Comparison of ENCODE assay signal across 1 cellular context in genomic region chr9:134064711-134065110, GRCh38.
TF ChIP-seq lines count a peak whose summit lies in the region.

No MANE protein-coding gene starts in this region.

TF ChIP-seq in SK-N-SH, 30 proteins besides CTCF, POLR2A, EP300 and RAD21 (continued from another document):
- TF ChIP-seq REST (IDR thresholded peaks at IDR 0.05; ENCODE audit: low read depth, low read length), result no peak
- no peak for TF ChIP-seq TCF12 (IDR thresholded peaks at IDR 0.05)
